ENCODE assay signal across 14 cellular contexts in genomic region chr7:6442114-6442513, GRCh38. TPM values are rescaled to one million over a fixed set of nuclear protein-coding genes. Genes with fewer than 3 reads are reported as not detected.
DNase-seq lines count a peak whose midpoint lies in the region; ATAC-seq and TF ChIP-seq lines count a peak whose summit lies in the region.
"Had no signal": no experiment of that assay in that cellular context is flagged by ENCODE, and none has a peak within 500 bp of the region (broad histone marks: within the 10 kb centered on the region; RNA-seq: fewer than 3 reads in every experiment).

No MANE protein-coding gene starts in this region.

- no peaks in the 10 kb centered on the region for H3K9me3 Mint-ChIP-seq in activated T-cell treated with anti-CD3 and anti-CD28 coated beads, Interleukin-2, amount 50 U/mL, for 72 hours

- no peak overlapping the region for H3K14ac ChIP-seq in mesenchymal stem cell (ENCODE audit: low read length in 2 of 2)

- peak; percentile 47 to 53 for ATAC-seq in activated T-cell treated with anti-CD3 and anti-CD28 coated beads, Interleukin-2, amount 50 U/mL, for 72 hours (replicated peaks in 1 of 2)
- ATAC-seq in upper lobe of right lung (peak; percentile 52), foreskin keratinocyte (no peak)
- ATAC-seq: heart right ventricle, left cardiac atrium had no signal

- H3K23ac ChIP-seq in mesenchymal stem cell (ENCODE audit: low read length in 2 of 2): peak overlapping the region in 1 of 2 experiments; percentile 23

- H4K8ac ChIP-seq in mesenchymal stem cell (ENCODE audit: low read length): no peak overlapping the region

- H3K4me3 Mint-ChIP-seq in activated T-cell treated with anti-CD3 and anti-CD28 coated beads, Interleukin-2, amount 50 U/mL, for 72 hours: peak overlapping the region; percentile 3 to 34

- no peak for TF ChIP-seq CTCF in astrocyte of the cerebellum (IDR thresholded peaks at IDR 0.05; ENCODE audit: low read depth, low read length, missing control alignments)
- no peak for TF ChIP-seq CTCF in upper lobe of right lung (IDR thresholded peaks at IDR 0.05)
- no peak for TF ChIP-seq CTCF in foreskin keratinocyte (conservative IDR thresholded peaks at IDR 0.05)

- peaks cover 6 to 28% of the 10 kb centered on the region in 2 donors for H3K36me3 Mint-ChIP-seq in activated T-cell treated with anti-CD3 and anti-CD28 coated beads, Interleukin-2, amount 50 U/mL, for 72 hours (ENCODE audit: insufficient read depth in 2 of 2)

- H2BK15ac ChIP-seq in mesenchymal stem cell (ENCODE audit: low read depth, poor library complexity, severe bottlenecking): no peak overlapping the region

- H2BK5ac ChIP-seq in mesenchymal stem cell (ENCODE audit: low read depth, low read length, poor library complexity, severe bottlenecking): no peak overlapping the region

- H3K79me1 ChIP-seq in mesenchymal stem cell (replicated peaks; ENCODE audit: low read length, poor library complexity, severe bottlenecking): peaks cover 24% of the 10 kb centered on the region

- in situ Hi-C loops in astrocyte of the cerebellum (cut with HindIII; ENCODE audit: low sequenced_read_pairs): no loop called here

- H2BK120ac ChIP-seq in mesenchymal stem cell (ENCODE audit: low read depth, low read length): peak overlapping the region; percentile 27

- no peaks in the 10 kb centered on the region for H3K27me3 Mint-ChIP-seq in activated T-cell treated with anti-CD3 and anti-CD28 coated beads, Interleukin-2, amount 50 U/mL, for 72 hours (ENCODE audit: low read depth)

- H3K9me3 ChIP-seq in mesenchymal stem cell (ENCODE audit: control insufficient read depth, low read length): no peaks in the 10 kb centered on the region
- no peaks in the 10 kb centered on the region for H3K9me3 ChIP-seq in upper lobe of right lung
- H3K9me3 ChIP-seq: heart right ventricle had no signal

- 75% methylated on average over 6 of the region's 10 CpGs for WGBS in mesenchymal stem cell

- no peak overlapping the region for H4K91ac ChIP-seq in mesenchymal stem cell (ENCODE audit: low read length)

- no peak overlapping the region for H3K18ac ChIP-seq in mesenchymal stem cell (ENCODE audit: low read depth in 1 of 2, low read length in 2 of 2)

- intact Hi-C loops in upper lobe of right lung (cut with DNase I): no loop called here

- H3K36me3 ChIP-seq in mesenchymal stem cell (ENCODE audit: control insufficient read depth in 1 of 2, insufficient read depth in 2 of 2, low read depth in 1 of 2, low read length in 2 of 2) (peaks cover 16 to 37% of the 10 kb centered on the region in 2 experiments), upper lobe of right lung (peaks cover 33% of the 10 kb centered on the region)

- H3K27ac ChIP-seq in mesenchymal stem cell (ENCODE audit: low read length, poor library complexity, severe bottlenecking): no peak overlapping the region
- H3K27ac ChIP-seq in upper lobe of right lung: no peak overlapping the region
- no peak overlapping the region for H3K27ac ChIP-seq in foreskin keratinocyte
- H3K27ac ChIP-seq: heart right ventricle had no signal

- peaks cover 22% of the 10 kb centered on the region for H3K4me1 ChIP-seq in mesenchymal stem cell (ENCODE audit: control insufficient read depth, insufficient read depth, low read depth, low read length)
- peaks cover 26% of the 10 kb centered on the region for H3K4me1 ChIP-seq in upper lobe of right lung
- H3K4me1 ChIP-seq in foreskin keratinocyte: peaks cover 16% of the 10 kb centered on the region

- no peak overlapping the region for H3K4me2 ChIP-seq in mesenchymal stem cell (ENCODE audit: low read length, poor library complexity, severe bottlenecking)

- H3K27ac Mint-ChIP-seq in activated T-cell treated with anti-CD3 and anti-CD28 coated beads, Interleukin-2, amount 50 U/mL, for 72 hours: no peak overlapping the region

- peaks cover 65% of the 10 kb centered on the region for H3K4me1 Mint-ChIP-seq in activated T-cell treated with anti-CD3 and anti-CD28 coated beads, Interleukin-2, amount 50 U/mL, for 72 hours (ENCODE audit: low read depth)

- H3K27me3 ChIP-seq in mesenchymal stem cell (ENCODE audit: control insufficient read depth in 1 of 2, insufficient read depth in 1 of 2, low read length in 2 of 2) (no peaks in the 10 kb centered on the region), upper lobe of right lung (no peaks in the 10 kb centered on the region), foreskin keratinocyte (no peaks in the 10 kb centered on the region)
- H3K27me3 ChIP-seq: heart right ventricle had no signal

- H3K4me3 ChIP-seq in astrocyte of the cerebellum (ENCODE audit: low read depth, low read length) (no peak overlapping the region), mesenchymal stem cell (ENCODE audit: insufficient read depth in 1 of 2, low read depth in 1 of 2, low read length in 2 of 2) (no peak overlapping the region), upper lobe of right lung (no peak overlapping the region)
- H3K4me3 ChIP-seq: heart right ventricle had no signal

- no peak overlapping the region for H2BK12ac ChIP-seq in mesenchymal stem cell (ENCODE audit: low read length in 2 of 2)

- no peak overlapping the region for H3K4ac ChIP-seq in mesenchymal stem cell (ENCODE audit: low read depth in 1 of 2, low read length in 2 of 2)

- no peak overlapping the region for H2AK5ac ChIP-seq in mesenchymal stem cell (ENCODE audit: low read length, severe bottlenecking)

- DNase-seq in activated T-cell treated with anti-CD3 and anti-CD28 coated beads, Interleukin-2, amount 50 U/mL, for 72 hours: peak in 1 of 2 donors; percentile 26
- no peak for DNase-seq in activated T-cell treated with anti-CD3 and anti-CD28 coated beads, Interleukin-2, amount 50 U/mL, for 1 hour
- DNase-seq in astrocyte of the cerebellum (ENCODE audit: low read depth) (peak; percentile 36), mesenchymal stem cell (peak; percentile 82), upper lobe of right lung (no peak), foreskin keratinocyte (no peak), LoVo (ENCODE audit: low spot score) (no peak), GF-D8 (lab: John Stamatoyannopoulos, UW) (no peak)
- DNase-seq: amniotic stem cell; DMS53; effector CD8-positive, alpha-beta T cell; H7; heart right ventricle; left cardiac atrium had no signal

- H3K9ac ChIP-seq in mesenchymal stem cell (ENCODE audit: low read length): no peak overlapping the region

- no peak overlapping the region for H2AFZ ChIP-seq in mesenchymal stem cell (ENCODE audit: low read depth, low read length)

RNA-seq across cellular contexts. Expression of gene DAGLB, which starts 5.6 kb away (rescaled TPM):
- total RNA-seq in activated T-cell treated with anti-CD3 and anti-CD28 coated beads, Interleukin-2, amount 50 U/mL, for 72 hours: 10 to 100 TPM; 12.9 to 17.9 TPM
- polyA plus RNA-seq in mesenchymal stem cell (2013, experiment 1 of 2): 6.1 TPM
- 6.4 TPM for polyA plus RNA-seq in mesenchymal stem cell (2013, experiment 2 of 2)
- total RNA-seq in upper lobe of right lung (34.7 TPM), foreskin keratinocyte (12.8 and 13.0 TPM in 2 replicates)
- 10.1 and 11.8 TPM in 2 replicates for polyA plus RNA-seq in foreskin keratinocyte

RNA-seq across cellular contexts. Expression of gene KDELR2, which starts 41.8 kb away (rescaled TPM):
- total RNA-seq in activated T-cell treated with anti-CD3 and anti-CD28 coated beads, Interleukin-2, amount 50 U/mL, for 72 hours: 10 to 100 TPM; 64.9 to 88.0 TPM
- 287 TPM for polyA plus RNA-seq in mesenchymal stem cell (2013, experiment 1 of 2)
- 303 TPM for polyA plus RNA-seq in mesenchymal stem cell (2013, experiment 2 of 2)
- total RNA-seq in upper lobe of right lung (116 TPM), foreskin keratinocyte (140 and 157 TPM in 2 replicates)
- polyA plus RNA-seq in foreskin keratinocyte: 112 and 126 TPM in 2 replicates

Comparison
In these comparisons a context has a peak if more than half of its experiments do, and no peak if none do; other contexts are left out.
1. DNase-seq: peak in astrocyte of the cerebellum (single experiment) and mesenchymal stem cell (single experiment); none in activated T-cell treated with anti-CD3 and anti-CD28 coated beads, Interleukin-2, amount 50 U/mL, for 1 hour (single experiment), upper lobe of right lung (single experiment), foreskin keratinocyte (0 of 2), LoVo (single experiment) and GF-D8 (single experiment).